In genomic region chr21:45299026-45299863, GRCh38 we compare ENCODE assay signal across 15 cellular contexts. TPM values are rescaled to one million over a fixed set of nuclear protein-coding genes. Genes with fewer than 3 reads are reported as not detected.
DNase-seq lines count a peak whose midpoint lies in the region; ATAC-seq, FAIRE-seq and TF ChIP-seq lines count a peak whose summit lies in the region.
"Had no signal": no experiment of that assay in that cellular context is flagged by ENCODE, and none has a peak within 500 bp of the region (broad histone marks: within the 10 kb centered on the region; RNA-seq: fewer than 3 reads in every experiment).

No MANE protein-coding gene starts in this region.

- H3K36me3 Mint-ChIP-seq in CD8-positive, alpha-beta memory T cell: peaks cover 0 to 4% (median 0%) of the 10 kb centered on the region in 3 donors
- H3K36me3 Mint-ChIP-seq in astrocyte (ENCODE audit: low read depth, unreplicated experiment) (peaks cover 13% of the 10 kb centered on the region), osteocyte (ENCODE audit: unreplicated experiment) (peaks cover 5% of the 10 kb centered on the region), type B pancreatic cell (peaks cover 12% of the 10 kb centered on the region)
- H3K36me3 Mint-ChIP-seq in stimulated activated effector memory CD8-positive, alpha-beta T cell treated with anti-CD3 and anti-CD28 coated beads, Interleukin-12 subunit alpha, Interleukin-12 subunit beta, amount 100 ng/mL, for 72 hours: no peaks in the 10 kb centered on the region

- no peak overlapping the region for H2AFZ ChIP-seq in astrocyte (ENCODE audit: low read depth, low read length)

- H3K4me3 Mint-ChIP-seq in CD8-positive, alpha-beta memory T cell: no peak overlapping the region
- H3K4me3 Mint-ChIP-seq in astrocyte (ENCODE audit: unreplicated experiment): no peak overlapping the region
- H3K4me3 Mint-ChIP-seq in osteocyte (ENCODE audit: unreplicated experiment): no peak overlapping the region
- no peak overlapping the region for H3K4me3 Mint-ChIP-seq in type B pancreatic cell
- H3K4me3 Mint-ChIP-seq in stimulated activated effector memory CD8-positive, alpha-beta T cell treated with anti-CD3 and anti-CD28 coated beads, Interleukin-12 subunit alpha, Interleukin-12 subunit beta, amount 100 ng/mL, for 72 hours: no peak overlapping the region

- POLR2A ChIA-PET in CD8-positive, alpha-beta memory T cell (lab: Charles Lee): no interaction called here

- intact Hi-C loops in left cardiac atrium (cut with DNase I): loop anchor here in 1 of 2 donors (5.0 kb wide), 1 partner anchor 58 kb away; no protein-coding TSS in a partner anchor

- H3K9ac ChIP-seq in astrocyte (ENCODE audit: low read length): peak overlapping the region; percentile 81

- H3K4me1 ChIP-seq in CD8-positive, alpha-beta memory T cell (ENCODE audit: insufficient read depth, low read length): peaks cover 23% of the 10 kb centered on the region
- H3K4me1 ChIP-seq in astrocyte (ENCODE audit: insufficient read depth, low read length): peaks cover 42% of the 10 kb centered on the region

- TF ChIP-seq CTCF in astrocyte (IDR thresholded peaks at IDR 0.05; ENCODE audit: insufficient read depth, low read depth, low read length) (no peak), osteocyte (IDR thresholded peaks at IDR 0.05) (no peak), type B pancreatic cell (conservative IDR thresholded peaks at IDR 0.05) (no peak)

- H3K4me1 Mint-ChIP-seq in CD8-positive, alpha-beta memory T cell: peaks cover 0 to 3% (median 3%) of the 10 kb centered on the region in 3 donors
- H3K4me1 Mint-ChIP-seq in astrocyte (ENCODE audit: low read depth, unreplicated experiment) (peaks cover 54% of the 10 kb centered on the region), osteocyte (ENCODE audit: unreplicated experiment) (peaks cover 77% of the 10 kb centered on the region), type B pancreatic cell (ENCODE audit: unreplicated experiment) (peaks cover 22% of the 10 kb centered on the region)
- no peaks in the 10 kb centered on the region for H3K4me1 Mint-ChIP-seq in stimulated activated effector memory CD8-positive, alpha-beta T cell treated with anti-CD3 and anti-CD28 coated beads, Interleukin-12 subunit alpha, Interleukin-12 subunit beta, amount 100 ng/mL, for 72 hours

- peak overlapping the region in 2 of 8 donors; percentile 17 to 43 for H3K27ac Mint-ChIP-seq in CD8-positive, alpha-beta memory T cell
- H3K27ac Mint-ChIP-seq in astrocyte (ENCODE audit: unreplicated experiment) (peak overlapping the region; percentile 87), osteocyte (ENCODE audit: unreplicated experiment) (peak overlapping the region; percentile 80), type B pancreatic cell (no peak overlapping the region)
- no peak overlapping the region for H3K27ac Mint-ChIP-seq in stimulated activated effector memory CD8-positive, alpha-beta T cell treated with anti-CD3 and anti-CD28 coated beads, Interleukin-12 subunit alpha, Interleukin-12 subunit beta, amount 100 ng/mL, for 72 hours

- ATAC-seq in left cardiac atrium (peak; percentile 47 to 60), GM18502 (IDR thresholded peaks at IDR 0.05; ENCODE audit: poor library complexity, unreplicated experiment) (no peak)
- no peak for ATAC-seq in stimulated activated effector memory CD8-positive, alpha-beta T cell treated with anti-CD3 and anti-CD28 coated beads, Interleukin-12 subunit alpha, Interleukin-12 subunit beta, amount 100 ng/mL, for 72 hours

- no peak for FAIRE-seq in astrocyte (lab: Jason Lieb, UNC)
- FAIRE-seq: HTR-8/SVneo, TTC549 had no signal

- DNase-seq in CD8-positive, alpha-beta memory T cell: no peak
- DNase-seq in astrocyte (ENCODE audit: low read depth): no peak
- DNase-seq in left cardiac atrium: peak; percentile 88
- no peak for DNase-seq in osteocyte (ENCODE audit: extremely low spot score, unreplicated experiment)
- DNase-seq in HUDEP-2 (lab: John Stamatoyannopoulos, UW; ENCODE audit: unreplicated experiment in 76 of 76): no peak
- no peak for DNase-seq in type B pancreatic cell (ENCODE audit: extremely low spot score, unreplicated experiment)
- no peak for DNase-seq in stimulated activated effector memory CD8-positive, alpha-beta T cell treated with anti-CD3 and anti-CD28 coated beads, Interleukin-12 subunit alpha, Interleukin-12 subunit beta, amount 100 ng/mL, for 72 hours (ENCODE audit: low spot score in 2 of 2)
- DNase-seq: amygdala, DND-41, H7, NCI-H446 treated with DMSO at 0.1 percent for 48 hours, RPMI8226 had no signal

- no peak overlapping the region for H3K4me3 ChIP-seq in CD8-positive, alpha-beta memory T cell (ENCODE audit: low read length)
- no peak overlapping the region for H3K4me3 ChIP-seq in astrocyte (ENCODE audit: insufficient read depth, low read depth, low read length)

- H3K4me2 ChIP-seq in astrocyte (ENCODE audit: low read length): peak overlapping the region; percentile 14

- no peaks in the 10 kb centered on the region for H4K20me1 ChIP-seq in astrocyte (ENCODE audit: insufficient read depth, low read length)

- peak overlapping the region; percentile 33 for H3K27ac ChIP-seq in CD8-positive, alpha-beta memory T cell (ENCODE audit: low read depth, low read length)
- H3K27ac ChIP-seq in astrocyte (ENCODE audit: low read depth, low read length): peak overlapping the region; percentile 87

- H3K79me2 ChIP-seq in astrocyte (ENCODE audit: insufficient read depth, low read length): peaks cover 30% of the 10 kb centered on the region

- no peaks in the 10 kb centered on the region for H3K9me3 Mint-ChIP-seq in CD8-positive, alpha-beta memory T cell
- peaks cover 2% of the 10 kb centered on the region for H3K9me3 Mint-ChIP-seq in astrocyte (ENCODE audit: unreplicated experiment)
- H3K9me3 Mint-ChIP-seq in osteocyte (ENCODE audit: unreplicated experiment): peaks cover 5% of the 10 kb centered on the region
- no peaks in the 10 kb centered on the region for H3K9me3 Mint-ChIP-seq in type B pancreatic cell
- no peaks in the 10 kb centered on the region for H3K9me3 Mint-ChIP-seq in stimulated activated effector memory CD8-positive, alpha-beta T cell treated with anti-CD3 and anti-CD28 coated beads, Interleukin-12 subunit alpha, Interleukin-12 subunit beta, amount 100 ng/mL, for 72 hours

- no peaks in the 10 kb centered on the region for H3K36me3 ChIP-seq in CD8-positive, alpha-beta memory T cell (ENCODE audit: insufficient read depth, low read length)
- no peaks in the 10 kb centered on the region for H3K36me3 ChIP-seq in astrocyte (ENCODE audit: insufficient read depth, low read length)

- H3K27me3 Mint-ChIP-seq in CD8-positive, alpha-beta memory T cell: no peaks in the 10 kb centered on the region
- no peaks in the 10 kb centered on the region for H3K27me3 Mint-ChIP-seq in astrocyte (ENCODE audit: low read depth, unreplicated experiment)
- H3K27me3 Mint-ChIP-seq in osteocyte (ENCODE audit: unreplicated experiment): no peaks in the 10 kb centered on the region
- H3K27me3 Mint-ChIP-seq in type B pancreatic cell: no peaks in the 10 kb centered on the region

- CTCF ChIA-PET in CD8-positive, alpha-beta memory T cell (lab: Charles Lee): no interaction called here

- H3K9me3 ChIP-seq in CD8-positive, alpha-beta memory T cell (ENCODE audit: low read length): no peaks in the 10 kb centered on the region
- H3K9me3 ChIP-seq in astrocyte (ENCODE audit: insufficient read depth, low read depth, low read length): no peaks in the 10 kb centered on the region

- no peaks in the 10 kb centered on the region for H3K27me3 ChIP-seq in CD8-positive, alpha-beta memory T cell (ENCODE audit: insufficient read depth, low read length, poor library complexity, severe bottlenecking)
- no peaks in the 10 kb centered on the region for H3K27me3 ChIP-seq in astrocyte (ENCODE audit: insufficient read depth, low read length)

RNA-seq across cellular contexts. Expression of gene POFUT2, which starts 11.6 kb away (rescaled TPM):
- total RNA-seq in CD8-positive, alpha-beta memory T cell: 10 to 100 TPM; 13.5 to 14.5 TPM
- 4.9 TPM for polyA plus RNA-seq in CD8-positive, alpha-beta memory T cell
- total RNA-seq in astrocyte: 109 and 119 TPM in 2 replicates
- total RNA-seq in left cardiac atrium: 10 to 100 TPM; 18.1 to 20.3 TPM
- total RNA-seq in osteocyte: 62.7 and 63.7 TPM in 2 replicates
- total RNA-seq in type B pancreatic cell (ENCODE audit: low replicate concordance): 42.5 and 52.8 TPM in 2 replicates

Comparison
In these comparisons a context has a peak if more than half of its experiments do, and no peak if none do; other contexts are left out.
1. H3K27ac Mint-ChIP-seq: peak in astrocyte (single experiment) and osteocyte (single experiment); none in type B pancreatic cell (single experiment) and stimulated activated effector memory CD8-positive, alpha-beta T cell treated with anti-CD3 and anti-CD28 coated beads, Interleukin-12 subunit alpha, Interleukin-12 subunit beta, amount 100 ng/mL, for 72 hours (single experiment).
2. ATAC-seq: peak in left cardiac atrium (2 of 2); none in GM18502 (single experiment) and stimulated activated effector memory CD8-positive, alpha-beta T cell treated with anti-CD3 and anti-CD28 coated beads, Interleukin-12 subunit alpha, Interleukin-12 subunit beta, amount 100 ng/mL, for 72 hours (single experiment).